In genomic region chr2:40844353-40845277, GRCh38 we compare ENCODE assay signal across 12 cellular contexts.
DNase-seq lines count a peak whose midpoint lies in the region; ATAC-seq and TF ChIP-seq lines count a peak whose summit lies in the region.
"Had no signal": no experiment of that assay in that cellular context is flagged by ENCODE, and none has a peak within 500 bp of the region (broad histone marks: within the 10 kb centered on the region; RNA-seq: fewer than 3 reads in every experiment).

No MANE protein-coding gene starts in this region.

- H3K4me1 ChIP-seq in breast epithelium (no peaks in the 10 kb centered on the region), upper lobe of left lung (no peaks in the 10 kb centered on the region)
- H3K4me1 ChIP-seq: BLaER1 treated with 17β-estradiol and CSF1 and Interleukin-3, amounts not matched to agents 10 nM and 100 nM; spleen had no signal

- TF ChIP-seq POLR2A in breast epithelium (IDR thresholded peaks at IDR 0.05) (no peak), upper lobe of left lung (IDR thresholded peaks at IDR 0.05) (no peak)

- peak; percentile 22 for TF ChIP-seq CTCF in MCF 10A (IDR thresholded peaks at IDR 0.05; ENCODE audit: unreplicated experiment)
- no peak for TF ChIP-seq CTCF in breast epithelium (IDR thresholded peaks at IDR 0.05)
- TF ChIP-seq CTCF in cardiac fibroblast (IDR thresholded peaks at IDR 0.05; ENCODE audit: low read depth, low read length), result peak; percentile 7
- TF ChIP-seq CTCF in upper lobe of left lung (IDR thresholded peaks at IDR 0.05), result peak in 3 of 6 experiments; percentile 28 to 47 (median 32)

- TF ChIP-seq EP300 in upper lobe of left lung (IDR thresholded peaks at IDR 0.05), result no peak

- H3K27ac Mint-ChIP-seq in MCF 10A (ENCODE audit: low read depth, unreplicated experiment), result no peak overlapping the region

- H3K4me1 Mint-ChIP-seq in MCF 10A (ENCODE audit: insufficient read depth, unreplicated experiment), result no peaks in the 10 kb centered on the region

- H3K9me3 Mint-ChIP-seq in MCF 10A (ENCODE audit: unreplicated experiment), result no peaks in the 10 kb centered on the region

- H3K4me3 ChIP-seq in breast epithelium, result no peak overlapping the region
- H3K4me3 ChIP-seq in cardiac fibroblast (replicated peaks in 1 of 2; ENCODE audit: low read depth in 2 of 2, low read length in 2 of 2), result no peak overlapping the region
- H3K4me3 ChIP-seq in upper lobe of left lung, result peak overlapping the region in 3 of 4 donors; percentile 13 to 32 (median 24)
- H3K4me3 ChIP-seq: BLaER1 treated with 17β-estradiol and CSF1 and Interleukin-3, amounts not matched to agents 10 nM and 100 nM; coronary artery; spleen had no signal

- H3K27me3 ChIP-seq in breast epithelium, result no peaks in the 10 kb centered on the region
- no peaks in the 10 kb centered on the region for H3K27me3 ChIP-seq in upper lobe of left lung
- H3K27me3 ChIP-seq: BLaER1 treated with 17β-estradiol and CSF1 and Interleukin-3, amounts not matched to agents 10 nM and 100 nM; spleen had no signal

- DNase-seq in MCF 10A (ENCODE audit: unreplicated experiment), result peak; percentile 60
- no peak for DNase-seq in breast epithelium (ENCODE audit: low spot score in 2 of 2)
- DNase-seq in NCI-H1048 (lab: John Stamatoyannopoulos, UW), result peak; percentile 15
- DNase-seq in cardiac fibroblast (ENCODE audit: low read depth in 2 of 2), result peak; percentile 4 to 29
- DNase-seq in upper lobe of left lung, result peak in 1 of 2 donors; percentile 43
- no peak for DNase-seq in C1 segment of cervical spinal cord (lab: John Stamatoyannopoulos, UW)
- DNase-seq in NCI-H2171 treated with DMSO at 0.1 percent for 48 hours (lab: John Stamatoyannopoulos, UW), result no peak
- DNase-seq: left colon, spleen had no signal

- WGBS in upper lobe of left lung, 2 donors, result 57 to 67% methylated on average over 8 of the region's 8 CpGs

- BruUV-seq in MCF 10A (replicated peaks; lab: Mats Ljungman, UMichigan), result no TSS peak

- CTCF ChIA-PET in MCF 10A (lab: Yijun Ruan, JAX), result interaction anchor here (0.6 to 0.8 kb wide), 5 partner anchors 8 to 824 kb away, joined by 3 to 4 read pairs (median 3); no protein-coding TSS in a partner anchor

- no peak overlapping the region for H3K4me3 Mint-ChIP-seq in MCF 10A (ENCODE audit: unreplicated experiment)

- no peaks in the 10 kb centered on the region for H3K36me3 Mint-ChIP-seq in MCF 10A (ENCODE audit: insufficient read depth, unreplicated experiment)

- no peaks in the 10 kb centered on the region for H3K27me3 Mint-ChIP-seq in MCF 10A (ENCODE audit: insufficient read depth, unreplicated experiment)

- H3K27ac ChIP-seq in breast epithelium, result no peak overlapping the region
- H3K27ac ChIP-seq in upper lobe of left lung, result peak overlapping the region in 1 of 4 donors; percentile 32
- H3K27ac ChIP-seq: BLaER1 treated with 17β-estradiol and CSF1 and Interleukin-3, amounts not matched to agents 10 nM and 100 nM; coronary artery; spleen had no signal

- ATAC-seq in upper lobe of left lung (ENCODE audit: low FRiP score in 2 of 2), result peak; percentile 63 to 84
- no peak for ATAC-seq in GM19452 (IDR thresholded peaks at IDR 0.05; ENCODE audit: unreplicated experiment)
- ATAC-seq: left colon had no signal

- no peaks in the 10 kb centered on the region for H3K36me3 ChIP-seq in breast epithelium
- no peaks in the 10 kb centered on the region for H3K36me3 ChIP-seq in upper lobe of left lung
- H3K36me3 ChIP-seq: BLaER1 treated with 17β-estradiol and CSF1 and Interleukin-3, amounts not matched to agents 10 nM and 100 nM; spleen had no signal

- H3K9me3 ChIP-seq in breast epithelium, result no peaks in the 10 kb centered on the region
- no peaks in the 10 kb centered on the region for H3K9me3 ChIP-seq in upper lobe of left lung
- H3K9me3 ChIP-seq: spleen had no signal

- POLR2A ChIA-PET in MCF 10A (lab: Yijun Ruan, JAX), result interaction anchor here (0.6 kb wide), 1 partner anchor 711 kb away, joined by 3 read pairs; no protein-coding TSS in a partner anchor

- intact Hi-C loops in MCF 10A (cut with micrococcal nuclease), result loop anchor here (5.0 to 10.0 kb wide), 2 partner anchors 560 to 938 kb away; no protein-coding TSS in a partner anchor
- intact Hi-C loops in breast epithelium (cut with DNase I; ENCODE audit: low total_unique reads), result loop anchor here (5.0 kb wide), 1 partner anchor 952 kb away; no protein-coding TSS in a partner anchor

Comparison
In these comparisons a context has a peak if more than half of its experiments do, and no peak if none do; other contexts are left out.
1. DNase-seq: peak in MCF 10A (single experiment), NCI-H1048 (single experiment) and cardiac fibroblast (2 of 2); none in breast epithelium (0 of 2), C1 segment of cervical spinal cord (0 of 14) and NCI-H2171 treated with DMSO at 0.1 percent for 48 hours (single experiment).
2. CTCF ChIP-seq: peak in MCF 10A (single experiment) and cardiac fibroblast (single experiment); none in breast epithelium (0 of 3).
3. H3K4me3 ChIP-seq: peak in upper lobe of left lung (3 of 4); none in breast epithelium (0 of 3) and cardiac fibroblast (0 of 2).